ENCODE assay signal across 1 cellular context in genomic region chr1:114780344-114781226, GRCh38.
TF ChIP-seq lines count a peak whose summit lies in the region.

TSS of gene SIKE1 (minus strand) at chr1:114780685. CDS start at chr1:114780607, 78 bp downstream.

TF ChIP-seq in K562, 482 proteins besides CTCF, POLR2A, EP300 and RAD21 (continued from another document and continues in another):
- TF ChIP-seq, protein P1, sequence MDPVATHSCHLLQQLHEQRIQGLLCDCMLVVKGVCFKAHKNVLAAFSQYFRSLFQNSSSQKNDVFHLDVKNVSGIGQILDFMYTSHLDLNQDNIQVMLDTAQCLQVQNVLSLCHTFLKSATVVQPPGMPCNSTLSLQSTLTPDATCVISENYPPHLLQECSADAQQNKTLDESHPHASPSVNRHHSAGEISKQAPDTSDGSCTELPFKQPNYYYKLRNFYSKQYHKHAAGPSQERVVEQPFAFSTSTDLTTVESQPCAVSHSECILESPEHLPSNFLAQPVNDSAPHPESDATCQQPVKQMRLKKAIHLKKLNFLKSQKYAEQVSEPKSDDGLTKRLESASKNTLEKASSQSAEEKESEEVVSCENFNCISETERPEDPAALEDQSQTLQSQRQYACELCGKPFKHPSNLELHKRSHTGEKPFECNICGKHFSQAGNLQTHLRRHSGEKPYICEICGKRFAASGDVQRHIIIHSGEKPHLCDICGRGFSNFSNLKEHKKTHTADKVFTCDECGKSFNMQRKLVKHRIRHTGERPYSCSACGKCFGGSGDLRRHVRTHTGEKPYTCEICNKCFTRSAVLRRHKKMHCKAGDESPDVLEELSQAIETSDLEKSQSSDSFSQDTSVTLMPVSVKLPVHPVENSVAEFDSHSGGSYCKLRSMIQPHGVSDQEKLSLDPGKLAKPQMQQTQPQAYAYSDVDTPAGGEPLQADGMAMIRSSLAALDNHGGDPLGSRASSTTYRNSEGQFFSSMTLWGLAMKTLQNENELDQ (CRISPR knock-in tag; IDR thresholded peaks at IDR 0.05; ENCODE audit: borderline replicate concordance): no peak
- TF ChIP-seq PRPF4 (IDR thresholded peaks at IDR 0.05; ENCODE audit: insufficient read depth, low read depth, low read length, poor library complexity, severe bottlenecking): no peak
- TF ChIP-seq, protein P2, sequence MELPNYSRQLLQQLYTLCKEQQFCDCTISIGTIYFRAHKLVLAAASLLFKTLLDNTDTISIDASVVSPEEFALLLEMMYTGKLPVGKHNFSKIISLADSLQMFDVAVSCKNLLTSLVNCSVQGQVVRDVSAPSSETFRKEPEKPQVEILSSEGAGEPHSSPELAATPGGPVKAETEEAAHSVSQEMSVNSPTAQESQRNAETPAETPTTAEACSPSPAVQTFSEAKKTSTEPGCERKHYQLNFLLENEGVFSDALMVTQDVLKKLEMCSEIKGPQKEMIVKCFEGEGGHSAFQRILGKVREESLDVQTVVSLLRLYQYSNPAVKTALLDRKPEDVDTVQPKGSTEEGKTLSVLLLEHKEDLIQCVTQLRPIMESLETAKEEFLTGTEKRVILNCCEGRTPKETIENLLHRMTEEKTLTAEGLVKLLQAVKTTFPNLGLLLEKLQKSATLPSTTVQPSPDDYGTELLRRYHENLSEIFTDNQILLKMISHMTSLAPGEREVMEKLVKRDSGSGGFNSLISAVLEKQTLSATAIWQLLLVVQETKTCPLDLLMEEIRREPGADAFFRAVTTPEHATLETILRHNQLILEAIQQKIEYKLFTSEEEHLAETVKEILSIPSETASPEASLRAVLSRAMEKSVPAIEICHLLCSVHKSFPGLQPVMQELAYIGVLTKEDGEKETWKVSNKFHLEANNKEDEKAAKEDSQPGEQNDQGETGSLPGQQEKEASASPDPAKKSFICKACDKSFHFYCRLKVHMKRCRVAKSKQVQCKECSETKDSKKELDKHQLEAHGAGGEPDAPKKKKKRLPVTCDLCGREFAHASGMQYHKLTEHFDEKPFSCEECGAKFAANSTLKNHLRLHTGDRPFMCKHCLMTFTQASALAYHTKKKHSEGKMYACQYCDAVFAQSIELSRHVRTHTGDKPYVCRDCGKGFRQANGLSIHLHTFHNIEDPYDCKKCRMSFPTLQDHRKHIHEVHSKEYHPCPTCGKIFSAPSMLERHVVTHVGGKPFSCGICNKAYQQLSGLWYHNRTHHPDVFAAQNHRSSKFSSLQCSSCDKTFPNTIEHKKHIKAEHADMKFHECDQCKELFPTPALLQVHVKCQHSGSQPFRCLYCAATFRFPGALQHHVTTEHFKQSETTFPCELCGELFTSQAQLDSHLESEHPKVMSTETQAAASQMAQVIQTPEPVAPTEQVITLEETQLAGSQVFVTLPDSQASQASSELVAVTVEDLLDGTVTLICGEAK (IDR thresholded peaks at IDR 0.05): peak; percentile 92
- TF ChIP-seq, protein P2 (CRISPR knock-in tag; IDR thresholded peaks at IDR 0.05): no peak
- TF ChIP-seq, protein P3, sequence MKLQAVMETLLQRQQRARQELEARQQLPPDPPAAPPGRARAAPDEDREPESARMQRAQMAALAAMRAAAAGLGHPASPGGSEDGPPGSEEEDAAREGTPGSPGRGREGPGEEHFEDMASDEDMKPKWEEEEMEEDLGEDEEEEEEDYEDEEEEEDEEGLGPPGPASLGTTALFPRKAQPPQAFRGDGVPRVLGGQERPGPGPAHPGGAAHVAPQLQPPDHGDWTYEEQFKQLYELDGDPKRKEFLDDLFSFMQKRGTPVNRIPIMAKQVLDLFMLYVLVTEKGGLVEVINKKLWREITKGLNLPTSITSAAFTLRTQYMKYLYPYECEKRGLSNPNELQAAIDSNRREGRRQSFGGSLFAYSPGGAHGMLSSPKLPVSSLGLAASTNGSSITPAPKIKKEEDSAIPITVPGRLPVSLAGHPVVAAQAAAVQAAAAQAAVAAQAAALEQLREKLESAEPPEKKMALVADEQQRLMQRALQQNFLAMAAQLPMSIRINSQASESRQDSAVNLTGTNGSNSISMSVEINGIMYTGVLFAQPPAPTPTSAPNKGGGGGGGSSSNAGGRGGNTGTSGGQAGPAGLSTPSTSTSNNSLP (IDR thresholded peaks at IDR 0.05; ENCODE audit: borderline replicate concordance, low read depth, low read length): 0 out of 2 replicates have a peak, but pooled peaks have one; percentile 7
- TF ChIP-seq CBX3 (IDR thresholded peaks at IDR 0.05; ENCODE audit: borderline replicate concordance in 1 of 2, low read length in 2 of 2): peak in 1 of 2 experiments; percentile 73; a peak in 1 of 3 replicates
- no peak for TF ChIP-seq ZNF507 (tag; conservative IDR thresholded peaks at IDR 0.05)
- TF ChIP-seq NFRKB (IDR thresholded peaks at IDR 0.05; ENCODE audit: low read depth): peak; percentile 64; the same call in 1 of the 2 replicates
- TF ChIP-seq SOX6 (IDR thresholded peaks at IDR 0.05): peak; percentile 52; the same call in 1 of the 2 replicates
- TF ChIP-seq TEAD1 (CRISPR knock-in tag; IDR thresholded peaks at IDR 0.05): peak in 1 of 2 experiments; percentile 57; a peak in 1 of 4 replicates
- no peak for TF ChIP-seq MED1 (CRISPR knock-in tag; IDR thresholded peaks at IDR 0.05; ENCODE audit: borderline replicate concordance)
- TF ChIP-seq TCF3 (CRISPR knock-in tag; IDR thresholded peaks at IDR 0.05): peak; percentile 54; the same call in 1 of the 2 replicates
- TF ChIP-seq AFF4 (CRISPR knock-in tag; IDR thresholded peaks at IDR 0.05): 0 out of 2 replicates have a peak, but pooled peaks have one; percentile 36
- TF ChIP-seq JUN (IDR thresholded peaks at IDR 0.05; ENCODE audit: borderline replicate concordance, low read depth, low read length): peak; percentile 37; the same call in 1 of the 2 replicates
- TF ChIP-seq JUN (CRISPR knock-in tag; IDR thresholded peaks at IDR 0.05; ENCODE audit: borderline replicate concordance): no peak
- TF ChIP-seq MTF1 (CRISPR knock-in tag; IDR thresholded peaks at IDR 0.05; ENCODE audit: borderline replicate concordance): no peak
- TF ChIP-seq ZNF699 (CRISPR knock-in tag; IDR thresholded peaks at IDR 0.05; ENCODE audit: insufficient replicate concordance): no peak
- no peak for TF ChIP-seq PHB (CRISPR knock-in tag; IDR thresholded peaks at IDR 0.05)
- no peak for TF ChIP-seq CREBBP (IDR thresholded peaks at IDR 0.05; ENCODE audit: low read depth, low read length)
- peak; percentile 78 for TF ChIP-seq JUND (IDR thresholded peaks at IDR 0.05; ENCODE audit: borderline replicate concordance, low read depth, low read length)
- no peak for TF ChIP-seq JUND (tag; IDR thresholded peaks at IDR 0.05; ENCODE audit: borderline replicate concordance, low read depth, low read length)
- no peak for TF ChIP-seq FOXA1 (IDR thresholded peaks at IDR 0.05; ENCODE audit: borderline replicate concordance)
- TF ChIP-seq SP2 (IDR thresholded peaks at IDR 0.05; ENCODE audit: extremely low read depth, low read depth, low read length, poor library complexity, severe bottlenecking): peak; percentile 13
- TF ChIP-seq KLF6 (CRISPR knock-in tag; IDR thresholded peaks at IDR 0.05; ENCODE audit: borderline replicate concordance): no peak
- no peak for TF ChIP-seq SRSF1 (IDR thresholded peaks at IDR 0.05; ENCODE audit: low read depth, low read length)
- TF ChIP-seq TCFL5 (CRISPR knock-in tag; conservative IDR thresholded peaks at IDR 0.05): no peak
- TF ChIP-seq, protein P4, sequence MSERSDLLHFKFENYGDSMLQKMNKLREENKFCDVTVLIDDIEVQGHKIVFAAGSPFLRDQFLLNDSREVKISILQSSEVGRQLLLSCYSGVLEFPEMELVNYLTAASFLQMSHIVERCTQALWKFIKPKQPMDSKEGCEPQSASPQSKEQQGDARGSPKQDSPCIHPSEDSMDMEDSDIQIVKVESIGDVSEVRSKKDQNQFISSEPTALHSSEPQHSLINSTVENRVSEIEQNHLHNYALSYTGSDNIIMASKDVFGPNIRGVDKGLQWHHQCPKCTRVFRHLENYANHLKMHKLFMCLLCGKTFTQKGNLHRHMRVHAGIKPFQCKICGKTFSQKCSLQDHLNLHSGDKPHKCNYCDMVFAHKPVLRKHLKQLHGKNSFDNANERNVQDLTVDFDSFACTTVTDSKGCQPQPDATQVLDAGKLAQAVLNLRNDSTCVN (CRISPR knock-in tag; IDR thresholded peaks at IDR 0.05): no peak
- no peak for TF ChIP-seq FOXK1 (CRISPR knock-in tag; IDR thresholded peaks at IDR 0.05; ENCODE audit: borderline replicate concordance)
- peak; percentile 88 for TF ChIP-seq CBX1 (IDR thresholded peaks at IDR 0.05; ENCODE audit: low read depth)
- TF ChIP-seq GABPB1 (CRISPR knock-in tag; IDR thresholded peaks at IDR 0.05): peak; percentile 97
- peak; percentile 81 for TF ChIP-seq MEIS2 (IDR thresholded peaks at IDR 0.05; ENCODE audit: partially characterized antibody)
- no peak for TF ChIP-seq GATA2 (CRISPR knock-in tag; IDR thresholded peaks at IDR 0.05)
- no peak for TF ChIP-seq EWSR1 (IDR thresholded peaks at IDR 0.05; ENCODE audit: borderline replicate concordance, low read depth, partially characterized antibody)
- 0 out of 2 replicates have a peak, but pooled peaks have one; percentile 11 for TF ChIP-seq MTA2 (IDR thresholded peaks at IDR 0.05; ENCODE audit: low read depth)
- 0 out of 2 replicates have a peak, but pooled peaks have one; percentile 44 for TF ChIP-seq PHB2 (IDR thresholded peaks at IDR 0.05; ENCODE audit: low read depth)
- no peak for TF ChIP-seq NFYB (IDR thresholded peaks at IDR 0.05; ENCODE audit: extremely low read depth, insufficient read length)
- TF ChIP-seq SAP30 (IDR thresholded peaks at IDR 0.05; ENCODE audit: borderline replicate concordance, insufficient read depth, low read depth, low read length, poor library complexity, severe bottlenecking): peak; percentile 87
- TF ChIP-seq SUPT5H (IDR thresholded peaks at IDR 0.05): peak; percentile 98
- TF ChIP-seq RB1 (IDR thresholded peaks at IDR 0.05; ENCODE audit: low read depth): peak; percentile 79; the same call in 1 of the 2 replicates
- no peak for TF ChIP-seq YBX1 (IDR thresholded peaks at IDR 0.05)
- peak; percentile 91 for TF ChIP-seq EHMT2 (IDR thresholded peaks at IDR 0.05)
- TF ChIP-seq ZZZ3 (IDR thresholded peaks at IDR 0.05): no peak
- TF ChIP-seq, protein P5, sequence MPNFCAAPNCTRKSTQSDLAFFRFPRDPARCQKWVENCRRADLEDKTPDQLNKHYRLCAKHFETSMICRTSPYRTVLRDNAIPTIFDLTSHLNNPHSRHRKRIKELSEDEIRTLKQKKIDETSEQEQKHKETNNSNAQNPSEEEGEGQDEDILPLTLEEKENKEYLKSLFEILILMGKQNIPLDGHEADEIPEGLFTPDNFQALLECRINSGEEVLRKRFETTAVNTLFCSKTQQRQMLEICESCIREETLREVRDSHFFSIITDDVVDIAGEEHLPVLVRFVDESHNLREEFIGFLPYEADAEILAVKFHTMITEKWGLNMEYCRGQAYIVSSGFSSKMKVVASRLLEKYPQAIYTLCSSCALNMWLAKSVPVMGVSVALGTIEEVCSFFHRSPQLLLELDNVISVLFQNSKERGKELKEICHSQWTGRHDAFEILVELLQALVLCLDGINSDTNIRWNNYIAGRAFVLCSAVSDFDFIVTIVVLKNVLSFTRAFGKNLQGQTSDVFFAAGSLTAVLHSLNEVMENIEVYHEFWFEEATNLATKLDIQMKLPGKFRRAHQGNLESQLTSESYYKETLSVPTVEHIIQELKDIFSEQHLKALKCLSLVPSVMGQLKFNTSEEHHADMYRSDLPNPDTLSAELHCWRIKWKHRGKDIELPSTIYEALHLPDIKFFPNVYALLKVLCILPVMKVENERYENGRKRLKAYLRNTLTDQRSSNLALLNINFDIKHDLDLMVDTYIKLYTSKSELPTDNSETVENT (CRISPR knock-in tag; IDR thresholded peaks at IDR 0.05): peak; percentile 72; the same call in 1 of the 2 replicates
- peak; percentile 80 for TF ChIP-seq RNF2 (IDR thresholded peaks at IDR 0.05)
- 0 out of 2 replicates have a peak, but pooled peaks have one; percentile 9 for TF ChIP-seq RUNX1 (IDR thresholded peaks at IDR 0.05; ENCODE audit: low read depth)
